ENCODE assay signal across 8 cellular contexts in the genomic region with DNA sequence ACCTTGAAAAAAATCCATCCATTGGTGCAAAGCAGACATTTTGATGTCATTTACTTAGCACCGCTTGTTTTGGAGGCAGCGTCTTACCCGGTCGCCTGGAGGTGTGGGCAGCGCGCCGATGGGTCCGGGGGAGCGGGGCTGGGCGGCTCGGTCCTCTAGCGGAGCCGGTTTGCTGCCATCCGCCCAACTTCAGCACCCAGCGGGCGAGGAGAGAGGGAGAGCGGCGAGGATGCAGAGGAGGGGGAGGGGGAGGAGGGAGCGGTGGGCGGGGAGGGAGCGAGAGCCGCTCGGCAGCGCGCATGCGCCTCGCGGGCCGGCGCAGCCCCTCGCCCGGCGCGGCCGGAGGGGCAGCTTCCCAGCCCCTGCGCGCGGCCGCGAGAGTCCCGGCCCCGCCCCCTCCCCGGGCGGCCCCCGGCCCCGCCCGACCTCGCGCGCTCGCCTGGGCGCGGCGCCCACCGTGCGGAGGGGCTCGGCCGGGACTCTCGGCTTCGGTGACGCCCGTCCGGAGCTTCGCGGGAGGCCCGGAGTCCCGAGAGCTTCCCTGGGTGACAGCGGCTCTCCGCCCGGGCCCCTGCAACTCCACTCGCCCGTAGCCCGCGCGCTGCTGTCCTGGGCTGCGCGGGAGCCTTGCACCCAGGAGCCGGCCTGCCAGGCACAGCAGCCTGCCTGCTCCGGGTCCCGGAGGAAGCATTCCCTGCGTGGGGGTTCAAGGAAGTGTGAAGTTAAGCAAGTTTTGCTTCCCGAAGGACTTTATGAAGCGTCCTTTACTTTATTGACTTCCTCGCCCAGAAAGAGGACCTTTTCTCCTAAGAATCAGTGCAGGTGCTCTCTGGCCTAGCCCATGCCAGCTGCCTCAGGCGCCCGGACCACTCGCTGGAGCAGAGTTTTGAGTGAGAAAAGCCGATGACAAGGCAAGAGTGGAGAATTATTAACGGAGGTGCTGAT. TPM values are rescaled to one million over a fixed set of nuclear protein-coding genes. Genes with fewer than 3 reads are reported as not detected.
DNase-seq lines count a peak whose midpoint lies in the region; ATAC-seq and TF ChIP-seq lines count a peak whose summit lies in the region.

TSS of gene RGS17 (minus strand) at position 246 of the 945 bp plus-strand sequence. CDS start 87,264 bp downstream, outside the sequence.

- H3K27ac ChIP-seq in Panc1 (ENCODE audit: low read length) (peak within 1 kb of the TSS; percentile 70), body of pancreas (peak within 1 kb of the TSS; percentile 32 to 79 (median 60)), iPS DF 6.9 (ENCODE audit: low read length) (no peak within 1 kb of the TSS)

- H3K4me1 ChIP-seq in Panc1 (ENCODE audit: control insufficient read depth, insufficient read depth, low read length), result peaks cover 6% of the 10 kb centered on the region
- H3K4me1 ChIP-seq in body of pancreas, result peaks cover 18% of the 10 kb centered on the region
- peaks cover 1% of the 10 kb centered on the region; the same call in 1 of the 2 replicates for H3K4me1 ChIP-seq in iPS DF 6.9 (ENCODE audit: control insufficient read depth, insufficient read depth, low read length)

- H3K9me3 ChIP-seq in Panc1 (ENCODE audit: control insufficient read depth, insufficient read depth, low read depth, low read length), result no peaks in the 10 kb centered on the region
- H3K9me3 ChIP-seq in body of pancreas, result no peaks in the 10 kb centered on the region
- no peaks in the 10 kb centered on the region for H3K9me3 ChIP-seq in iPS DF 6.9 (ENCODE audit: control insufficient read depth, insufficient read depth, low read length)

- in situ Hi-C loops in Panc1 (cut with HindIII; ENCODE audit: low pct_unique_long_range_greater_than_20kb, low sequenced_read_pairs), result no loop called here

- TF ChIP-seq CTCF in Panc1 (IDR thresholded peaks at IDR 0.05), result no peak
- TF ChIP-seq CTCF in body of pancreas (IDR thresholded peaks at IDR 0.05), result no peak

- intact Hi-C loops in Panc1 (cut with micrococcal nuclease; ENCODE audit: unreplicated experiment) (no loop called here), body of pancreas (cut with DNase I) (no loop called here)

- H3K36me3 ChIP-seq in Panc1 (ENCODE audit: control insufficient read depth, insufficient read depth, low read length) (no peaks in the 10 kb centered on the region; the same call in 1 of the 2 replicates), body of pancreas (replicated peaks in 1 of 2; ENCODE audit: insufficient read depth in 1 of 2, low read depth in 2 of 2) (no peaks in the 10 kb centered on the region), iPS DF 6.9 (ENCODE audit: control insufficient read depth, insufficient read depth, low read length) (no peaks in the 10 kb centered on the region)

- peak; percentile 63 for ATAC-seq in GM19372 (IDR thresholded peaks at IDR 0.05; ENCODE audit: low read depth, unreplicated experiment)
- ATAC-seq in HG03457 (IDR thresholded peaks at IDR 0.05; ENCODE audit: unreplicated experiment), result peak; percentile 53
- ATAC-seq in Panc1, result peak; percentile 87
- ATAC-seq in body of pancreas, result peak; percentile 88

- POLR2A ChIA-PET in Panc1 (lab: Charles Lee), result no interaction called here

- 5 to 16% methylated on average over 10 to 71 of the region's 89 CpGs for WGBS in body of pancreas, 2 donors
- WGBS in iPS DF 6.9 (ENCODE audit: insufficient coverage, insufficient read length), result no CpG with 5 or more reads among the region's 89 CpGs

- BruUV-seq in Panc1 (replicated peaks; lab: Mats Ljungman, UMichigan), result no TSS peak

- H3K27me3 ChIP-seq in Panc1 (ENCODE audit: control insufficient read depth, insufficient read depth, low read length), result no peaks in the 10 kb centered on the region
- H3K27me3 ChIP-seq in body of pancreas, result peaks cover 0 to 6% of the 10 kb centered on the region in 2 donors
- peaks cover 3% of the 10 kb centered on the region; the same call in 1 of the 2 replicates for H3K27me3 ChIP-seq in iPS DF 6.9 (ENCODE audit: control insufficient read depth, insufficient read depth, low read length)

- peak; percentile 37 for DNase-seq in CD1c-positive myeloid dendritic cell (ENCODE audit: extremely low spot score)
- no peak for DNase-seq in Panc1 (ENCODE audit: low read depth, low spot score)
- DNase-seq in body of pancreas, result peak; percentile 51 to 69 (median 62)
- DNase-seq in iPS DF 6.9 (ENCODE audit: low read depth, low spot score), result no peak
- peak; percentile 40 for DNase-seq in renal cortical epithelial cell (ENCODE audit: low read depth)
- no peak for DNase-seq in OCI-M2 (lab: John Stamatoyannopoulos, UW; ENCODE audit: unreplicated experiment)

- H3K4me3 ChIP-seq in Panc1 (ENCODE audit: low read depth in 2 of 2, low read length in 2 of 2) (peak within 1 kb of the TSS; percentile 73 to 96), body of pancreas (peak within 1 kb of the TSS; percentile 49 to 70), iPS DF 6.9 (ENCODE audit: low read length) (peak within 1 kb of the TSS; percentile 87; the same call in 1 of the 2 replicates)

- CTCF ChIA-PET in Panc1 (lab: Charles Lee), result interaction anchor here (0.6 kb wide), 1 partner anchor 158 kb away, joined by 7 read pairs; no protein-coding TSS in a partner anchor

- peak in 2 of 3 donors; percentile 23 to 49 for TF ChIP-seq POLR2A in body of pancreas (IDR thresholded peaks at IDR 0.05)

RNA-seq across cellular contexts. Expression of gene RGS17, which starts in this region (rescaled TPM):
- total RNA-seq in Panc1 (2021; ENCODE audit: unreplicated experiment) (8.7 TPM), body of pancreas (1 to 10 TPM in 1 of 2 donors, under 1 TPM in 1; 0.33 to 1.0 TPM), renal cortical epithelial cell (3.6 and 7.0 TPM in 2 replicates)
- 5.3 TPM for polyA plus RNA-seq in Panc1 (2012; ENCODE audit: insufficient read length)

Comparison
In these comparisons a context has a peak if more than half of its experiments do, and no peak if none do; other contexts are left out.
1. DNase-seq: peak in CD1c-positive myeloid dendritic cell (single experiment), body of pancreas (4 of 4) and renal cortical epithelial cell (single experiment); none in Panc1 (single experiment), iPS DF 6.9 (single experiment) and OCI-M2 (single experiment).
2. Peak in every context shown above with its lines, with median percentiles within 50 percentile points of each other: ATAC-seq and H3K4me3 ChIP-seq.